Comparison of ENCODE assay signal across 21 cellular contexts in genomic region chr19:47073574-47073973, GRCh38. TPM values are rescaled to one million over a fixed set of nuclear protein-coding genes. Genes with fewer than 3 reads are reported as not detected.
DNase-seq lines count a peak whose midpoint lies in the region; ATAC-seq, FAIRE-seq and TF ChIP-seq lines count a peak whose summit lies in the region.
"Had no signal": no experiment of that assay in that cellular context is flagged by ENCODE, and none has a peak within 500 bp of the region (broad histone marks: within the 10 kb centered on the region; RNA-seq: fewer than 3 reads in every experiment).

No MANE protein-coding gene starts in this region.

- no peak overlapping the region for H3K27ac Mint-ChIP-seq in GM23338
- peak overlapping the region; percentile 3 for H3K27ac Mint-ChIP-seq in mesothelial cell of epicardium
- H3K27ac Mint-ChIP-seq: B cell; CD8-positive, alpha-beta T cell had no signal

- H4K20me1 ChIP-seq in BLaER1 (peaks cover 70% of the 10 kb centered on the region), GM23338 (replicated peaks; ENCODE audit: insufficient read depth) (peaks cover 44% of the 10 kb centered on the region)

- H3K9me3 ChIP-seq in BLaER1 (no peaks in the 10 kb centered on the region), adipocyte (ENCODE audit: control insufficient read depth, low read length) (no peaks in the 10 kb centered on the region)

- peaks cover 2% of the 10 kb centered on the region; the same call in 1 of the 2 replicates for H3F3A ChIP-seq in GM23338 (replicated peaks; ENCODE audit: low read depth)

- peaks cover 24% of the 10 kb centered on the region for H3K79me2 ChIP-seq in GM23338 (replicated peaks; ENCODE audit: insufficient read depth)

- no peak for DNase-seq in GM23338 (ENCODE audit: low spot score)
- no peak for DNase-seq in adipocyte (ENCODE audit: low read depth)
- no peak for DNase-seq in mesothelial cell of epicardium (ENCODE audit: low spot score in 2 of 2, unreplicated experiment in 2 of 2)
- DNase-seq in SKM-1 treated with dmso at 0.1 percent for 144 hours (lab: John Stamatoyannopoulos, UW; ENCODE audit: unreplicated experiment) = no peak
- no peak for DNase-seq in NCI-H1417 (lab: John Stamatoyannopoulos, UW)
- no peak for DNase-seq in urothelium cell line (ENCODE audit: low spot score)
- DNase-seq: CD8-positive, alpha-beta T cell; COR-L47; DMS153; DMS79 treated with DMSO at 0.1 percent for 48 hours; EL; GOT3; H9 had no signal

- H3K9me3 Mint-ChIP-seq in GM23338 = no peaks in the 10 kb centered on the region
- no peaks in the 10 kb centered on the region for H3K9me3 Mint-ChIP-seq in mesothelial cell of epicardium
- H3K9me3 Mint-ChIP-seq: CD14-positive monocyte; CD8-positive, alpha-beta T cell; H9 had no signal

- H3K9ac ChIP-seq in BLaER1 = no peak overlapping the region
- peak overlapping the region; percentile 13 for H3K9ac ChIP-seq in adipocyte (ENCODE audit: low read length)

- H3K27me3 Mint-ChIP-seq in GM23338 (ENCODE audit: insufficient read depth, low read depth, poor library complexity) (peaks cover 23% of the 10 kb centered on the region), mesothelial cell of epicardium (ENCODE audit: low read depth) (no peaks in the 10 kb centered on the region)
- H3K27me3 Mint-ChIP-seq: B cell had no signal

- H3K36me3 ChIP-seq in BLaER1 (peaks cover 99% of the 10 kb centered on the region), GM23338 (ENCODE audit: insufficient read depth) (peaks cover 8% of the 10 kb centered on the region; the same call in 1 of the 2 replicates), adipocyte (ENCODE audit: control insufficient read depth, insufficient read depth, low read length, severe bottlenecking) (peaks cover 60% of the 10 kb centered on the region)

- H3K27me3 ChIP-seq in BLaER1 (no peaks in the 10 kb centered on the region), GM23338 (ENCODE audit: insufficient read depth) (no peaks in the 10 kb centered on the region), adipocyte (replicated peaks; ENCODE audit: control insufficient read depth, insufficient read depth, low read length) (no peaks in the 10 kb centered on the region)

- H3K4me2 ChIP-seq in BLaER1 (no peak overlapping the region), GM23338 (no peak overlapping the region)

- H3K4me1 Mint-ChIP-seq in GM23338 = no peaks in the 10 kb centered on the region; the same call in 2 of the 3 replicates
- no peaks in the 10 kb centered on the region for H3K4me1 Mint-ChIP-seq in mesothelial cell of epicardium

- H3K27ac ChIP-seq in BLaER1 = 0 out of 2 replicates have a peak overlapping the region, but pooled peaks have one; percentile 24
- H3K27ac ChIP-seq in GM23338 (ENCODE audit: low read depth) = no peak overlapping the region

- no peaks in the 10 kb centered on the region for H3K9me2 ChIP-seq in GM23338 (ENCODE audit: insufficient read depth)

- no peak for ATAC-seq in GM23338
- ATAC-seq: CD8-positive, alpha-beta T cell had no signal

- H3K36me3 Mint-ChIP-seq in GM23338 (ENCODE audit: low read depth) = peaks cover 82% of the 10 kb centered on the region
- H3K36me3 Mint-ChIP-seq in mesothelial cell of epicardium = peaks cover 17% of the 10 kb centered on the region

- no peak overlapping the region for H3K4me3 ChIP-seq in BLaER1
- no peak overlapping the region for H3K4me3 ChIP-seq in GM23338
- H3K4me3 ChIP-seq in adipocyte (ENCODE audit: low read length) = no peak overlapping the region

- FAIRE-seq in urothelium cell line (lab: Jason Lieb, UNC) = no peak
- FAIRE-seq: A204.1, D721Med, G401.6, GM12891 had no signal

- peaks cover 18% of the 10 kb centered on the region for H3K4me1 ChIP-seq in BLaER1
- no peaks in the 10 kb centered on the region for H3K4me1 ChIP-seq in GM23338 (ENCODE audit: insufficient read depth)
- H3K4me1 ChIP-seq in adipocyte (ENCODE audit: control insufficient read depth, insufficient read depth, low read length) = peaks cover 7% of the 10 kb centered on the region

- H2AFZ ChIP-seq in GM23338 = no peak overlapping the region

- TF ChIP-seq CTCF in GM23338 (conservative IDR thresholded peaks at IDR 0.05; ENCODE audit: low read depth in 2 of 2) (no peak), mesothelial cell of epicardium (IDR thresholded peaks at IDR 0.05; ENCODE audit: unreplicated experiment) (no peak)

- H3K4me3 Mint-ChIP-seq in GM23338 = no peak overlapping the region
- no peak overlapping the region for H3K4me3 Mint-ChIP-seq in mesothelial cell of epicardium
- H3K4me3 Mint-ChIP-seq: B cell; CD14-positive monocyte; CD8-positive, alpha-beta T cell; H9 had no signal

TF ChIP-seq in GM23338, 12 proteins besides CTCF, POLR2A, EP300 and RAD21 (continues in another document):
- peak; percentile 58 for TF ChIP-seq REST (IDR thresholded peaks at IDR 0.05; ENCODE audit: unreplicated experiment)

RNA-seq across cellular contexts. Expression of gene TMEM160, which starts 25.1 kb away (rescaled TPM):
- total RNA-seq in GM23338 (2014; rRNA removed; shearing (Covaris generic)) = 53.0 and 60.4 TPM in 2 replicates
- 251 and 255 TPM in 2 replicates for polyA plus RNA-seq in GM23338 (2016; fragmentation: Nextera tagmentation; extraction: Ambion mirVana)
- total RNA-seq in mesothelial cell of epicardium = 35.4 to 38.1 TPM (median 36.2 TPM) in 3 replicates

RNA-seq across cellular contexts. Expression of gene ZC3H4, which starts 40.0 kb away (rescaled TPM):
- total RNA-seq in GM23338 (2014; rRNA removed; shearing (Covaris generic)) = 33.8 and 36.9 TPM in 2 replicates
- polyA plus RNA-seq in GM23338 (2016; fragmentation: Nextera tagmentation; extraction: Ambion mirVana) = 26.7 and 29.4 TPM in 2 replicates
- 65.3 to 68.7 TPM (median 67.9 TPM) in 3 replicates for total RNA-seq in mesothelial cell of epicardium

RNA-seq across cellular contexts. Expression of gene NPAS1, which starts 53.9 kb away (rescaled TPM):
- 5.0 and 5.6 TPM in 2 replicates for total RNA-seq in GM23338 (2014; rRNA removed; shearing (Covaris generic))
- 9.7 and 9.8 TPM in 2 replicates for polyA plus RNA-seq in GM23338 (2016; fragmentation: Nextera tagmentation; extraction: Ambion mirVana)
- total RNA-seq in mesothelial cell of epicardium = 3.4 to 3.9 TPM (median 3.9 TPM) in 3 replicates
- total RNA-seq: HT1080 had no signal
- polyA plus RNA-seq: CD14-positive monocyte had no signal

RNA-seq across cellular contexts. Expression of gene SAE1, which starts 57.1 kb away (rescaled TPM):
- 236 and 258 TPM in 2 replicates for total RNA-seq in GM23338 (2014; rRNA removed; shearing (Covaris generic))
- polyA plus RNA-seq in GM23338 (2016; fragmentation: Nextera tagmentation; extraction: Ambion mirVana) = 108 and 115 TPM in 2 replicates
- total RNA-seq in mesothelial cell of epicardium = 137 to 141 TPM (median 138 TPM) in 3 replicates
